ENCODE assay signal across 11 cellular contexts in the genomic region with DNA sequence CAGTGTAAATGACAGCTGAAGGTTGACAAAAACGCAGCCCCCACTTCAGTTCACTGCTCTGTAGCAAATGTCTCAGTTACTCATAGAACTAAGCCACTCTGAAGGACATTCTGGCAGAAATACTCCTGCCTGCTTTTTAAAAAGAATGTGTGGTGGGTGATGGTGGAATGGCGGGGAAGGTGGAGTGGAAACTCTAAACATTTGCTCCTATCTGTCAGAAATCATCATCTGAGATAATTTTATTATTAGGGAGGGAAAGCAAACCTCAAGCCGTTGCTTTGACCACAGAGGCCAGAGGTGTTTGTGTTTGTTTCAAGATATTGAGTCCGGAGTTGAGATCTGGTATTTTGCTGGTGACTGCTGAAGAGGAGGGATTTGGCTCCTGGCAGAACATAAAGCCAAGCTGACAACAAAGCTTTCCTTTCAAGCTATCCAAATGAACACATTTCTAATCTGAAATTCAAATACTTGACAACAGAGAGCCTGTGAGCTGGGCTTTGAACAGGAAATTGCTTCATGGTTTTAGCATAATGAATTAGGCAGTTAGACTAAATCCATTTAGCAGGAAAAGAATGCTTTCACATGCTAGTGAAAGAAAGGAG.
DNase-seq lines count a peak whose midpoint lies in the region; ATAC-seq, FAIRE-seq and TF ChIP-seq lines count a peak whose summit lies in the region.
"Had no signal": no experiment of that assay in that cellular context is flagged by ENCODE, and none has a peak within 500 bp of the region (broad histone marks: within the 10 kb centered on the region; RNA-seq: fewer than 3 reads in every experiment).

No MANE protein-coding gene starts in this region.

- no peaks in the 10 kb centered on the region for H3K27me3 Mint-ChIP-seq in CD14-positive monocyte (ENCODE audit: low read depth in 3 of 3)

- no peak for ATAC-seq in activated CD4-positive, CD25-positive, alpha-beta regulatory T cell treated with anti-CD3 and anti-CD28 coated beads, Interleukin-2, amount 50 U/mL, for 24 hours
- ATAC-seq: stimulated activated naive CD8-positive, alpha-beta T cell treated with anti-CD3 and anti-CD28 coated beads, Interleukin-15, Interleukin-2, amounts not matched to agents 100 U/mL and 50 U/mL, for 24 hours had no signal

- no peak overlapping the region for H3K4me2 ChIP-seq in endothelial cell of umbilical vein (ENCODE audit: insufficient read depth, low read length)

- H3K36me3 ChIP-seq in endothelial cell of umbilical vein (ENCODE audit: control insufficient read depth in 2 of 2, extremely low read depth in 1 of 2, insufficient read depth in 2 of 2, low read length in 2 of 2), result no peaks in the 10 kb centered on the region

- H3K36me3 Mint-ChIP-seq in CD14-positive monocyte, result no peaks in the 10 kb centered on the region

- DNase-seq in DMS53 (lab: John Stamatoyannopoulos, UW) (peak; percentile 23), NCI-H2196 treated with DMSO at 0.1 percent for 48 hours (lab: John Stamatoyannopoulos, UW; ENCODE audit: unreplicated experiment) (peak; percentile 44), endothelial cell of umbilical vein (ENCODE audit: low read depth, low spot score) (peak; percentile 39), myocyte (ENCODE audit: low read depth) (peak; percentile 82), GDM1 (lab: John Stamatoyannopoulos, UW) (no peak), CD14-positive monocyte (ENCODE audit: low spot score) (no peak), mesenteric fat pad (ENCODE audit: low spot score) (no peak)
- DNase-seq: activated CD4-positive, alpha-beta T cell treated with anti-CD3 and anti-CD28 coated beads for 1 hour; stimulated activated naive CD8-positive, alpha-beta T cell treated with anti-CD3 and anti-CD28 coated beads, Interleukin-15, Interleukin-2, amounts not matched to agents 100 U/mL and 50 U/mL, for 24 hours had no signal

- no peak overlapping the region for H3K27ac Mint-ChIP-seq in CD14-positive monocyte

- H3K9me3 ChIP-seq in endothelial cell of umbilical vein (replicated peaks; ENCODE audit: control insufficient read depth, insufficient read depth, low read length), result no peaks in the 10 kb centered on the region

- H4K20me1 ChIP-seq in endothelial cell of umbilical vein (replicated peaks; ENCODE audit: control insufficient read depth, extremely low read depth, insufficient read depth, low read length), result no peaks in the 10 kb centered on the region

- H3K27me3 ChIP-seq in endothelial cell of umbilical vein (ENCODE audit: control insufficient read depth in 2 of 2, insufficient read depth in 2 of 2, low read length in 2 of 2), result peaks cover 4 to 12% of the 10 kb centered on the region in 2 experiments

- no peaks in the 10 kb centered on the region for H3K9me1 ChIP-seq in endothelial cell of umbilical vein (replicated peaks; ENCODE audit: control insufficient read depth, extremely low read depth, insufficient read depth, low read length)

- H2AFZ ChIP-seq in endothelial cell of umbilical vein (ENCODE audit: low read depth, low read length), result no peak overlapping the region

- BruUV-seq in endothelial cell of umbilical vein (replicated peaks; lab: Mats Ljungman, UMichigan), result no TSS peak

- H3K4me1 Mint-ChIP-seq in CD14-positive monocyte, result peaks cover 3% of the 10 kb centered on the region

- CTCF ChIA-PET in endothelial cell of umbilical vein (lab: Charles Lee), result no interaction called here

- no peak for FAIRE-seq in endothelial cell of umbilical vein (lab: Jason Lieb, UNC)
- FAIRE-seq: G401.6 had no signal

- H3K4me3 ChIP-seq in endothelial cell of umbilical vein (replicated peaks in 1 of 3; ENCODE audit: insufficient read depth in 1 of 3, low read depth in 1 of 3, low read length in 3 of 3), result no peak overlapping the region

- POLR2A ChIA-PET in endothelial cell of umbilical vein (lab: Charles Lee), result no interaction called here

- intact Hi-C loops in endothelial cell of umbilical vein (cut with micrococcal nuclease), result no loop called here
- intact Hi-C loops in CD14-positive monocyte (cut with micrococcal nuclease), result no loop called here

- no peak overlapping the region for H3K27ac ChIP-seq in endothelial cell of umbilical vein (ENCODE audit: insufficient read depth, low read depth, low read length)

- H3K79me2 ChIP-seq in endothelial cell of umbilical vein (ENCODE audit: control insufficient read depth, insufficient read depth, low read length), result no peaks in the 10 kb centered on the region

- no peak for TF ChIP-seq CTCF in endothelial cell of umbilical vein (IDR thresholded peaks at IDR 0.05; ENCODE audit: extremely low read depth in 1 of 2, insufficient read depth in 1 of 2, low read depth in 1 of 2, low read length in 2 of 2)
- no peak for TF ChIP-seq CTCF in CD14-positive monocyte (IDR thresholded peaks at IDR 0.05)

- H3K4me3 Mint-ChIP-seq in CD14-positive monocyte, result no peak overlapping the region

- dilution Hi-C loops in endothelial cell of umbilical vein (cut with MboI; ENCODE audit: extremely low pct_ligation_motif_present, low sequenced_read_pairs), result no loop called here

- no peak overlapping the region for H3K9ac ChIP-seq in endothelial cell of umbilical vein (replicated peaks; ENCODE audit: extremely low read depth, insufficient read depth, low read length)

- H3K9me3 Mint-ChIP-seq in CD14-positive monocyte, result peaks cover 0 to 5% (median 1%) of the 10 kb centered on the region in 7 donors

- no peak for TF ChIP-seq POLR2A in endothelial cell of umbilical vein (IDR thresholded peaks at IDR 0.05; ENCODE audit: low read depth, low read length)

- no peaks in the 10 kb centered on the region for H3K4me1 ChIP-seq in endothelial cell of umbilical vein (ENCODE audit: control insufficient read depth, extremely low read depth, insufficient read depth, low read length)

TF ChIP-seq in endothelial cell of umbilical vein, 7 proteins besides CTCF, POLR2A, EP300 and RAD21:
- TF ChIP-seq JUN (IDR thresholded peaks at IDR 0.05; ENCODE audit: borderline replicate concordance, insufficient read depth, insufficient read length, low read depth), result no peak
- no peak for TF ChIP-seq MYC (IDR thresholded peaks at IDR 0.05; ENCODE audit: low read depth, low read length)
- no peak for TF ChIP-seq GATA2 (IDR thresholded peaks at IDR 0.05; ENCODE audit: insufficient read depth, insufficient read length, low read depth, low read length)
- TF ChIP-seq FOS (IDR thresholded peaks at IDR 0.05; ENCODE audit: borderline replicate concordance, insufficient read depth, low read length), result no peak
- no peak for TF ChIP-seq EZH2 (IDR thresholded peaks at IDR 0.05; ENCODE audit: borderline replicate concordance, low read depth, low read length, severe bottlenecking)
- TF ChIP-seq, protein P1, sequence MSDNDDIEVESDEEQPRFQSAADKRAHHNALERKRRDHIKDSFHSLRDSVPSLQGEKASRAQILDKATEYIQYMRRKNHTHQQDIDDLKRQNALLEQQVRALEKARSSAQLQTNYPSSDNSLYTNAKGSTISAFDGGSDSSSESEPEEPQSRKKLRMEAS (IDR thresholded peaks at IDR 0.05; ENCODE audit: insufficient read depth, insufficient read length), result no peak
- no peak for TF ChIP-seq POLR2AphosphoS5 (IDR thresholded peaks at IDR 0.05; ENCODE audit: insufficient read depth, low read depth, low read length)

Comparison
In these comparisons a context has a peak if more than half of its experiments do, and no peak if none do; other contexts are left out.
1. DNase-seq: peak in DMS53 (single experiment), NCI-H2196 treated with DMSO at 0.1 percent for 48 hours (single experiment), endothelial cell of umbilical vein (single experiment) and myocyte (single experiment); none in GDM1 (single experiment), CD14-positive monocyte (single experiment) and mesenteric fat pad (single experiment).